Comparison of ENCODE assay signal across 21 cellular contexts in the genomic region with DNA sequence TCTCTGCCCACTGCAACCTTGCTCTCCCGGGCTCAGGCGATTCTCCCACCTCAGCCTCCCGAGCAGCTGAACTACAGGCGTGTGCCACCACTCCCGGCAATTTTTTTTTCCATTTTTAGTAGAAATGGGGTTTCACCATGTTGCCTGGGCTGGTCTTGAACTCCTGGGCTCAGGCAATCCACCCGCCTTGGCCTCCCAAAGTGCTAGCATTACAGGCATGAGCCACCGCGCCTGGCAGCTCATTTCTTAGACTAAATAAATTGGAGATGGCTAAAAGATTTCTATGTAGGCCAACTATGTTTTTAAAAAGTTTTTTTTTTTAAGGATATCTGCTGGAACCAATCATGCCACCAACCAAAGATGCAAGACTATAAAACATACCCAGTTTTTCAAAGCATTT.
"Had no signal": no experiment of that assay in that cellular context is flagged by ENCODE, and none has a peak within 500 bp of the region (broad histone marks: within the 10 kb centered on the region; RNA-seq: fewer than 3 reads in every experiment).

No MANE protein-coding gene starts in this region.

- ATAC-seq: effector memory CD8-positive, alpha-beta T cell; esophagus mucosa; foreskin keratinocyte; gastrocnemius medialis; gastroesophageal sphincter; heart left ventricle; heart right ventricle had no signal

- DNase-seq: colonic mucosa; cortex of kidney; dermis blood vessel endothelial cell; dorsolateral prefrontal cortex; effector CD4-positive, alpha-beta T cell; effector CD8-positive, alpha-beta T cell; effector memory CD4-positive, alpha-beta T cell; effector memory CD8-positive, alpha-beta T cell; endodermal cell; erythroblast; esophagus squamous epithelium; foreskin fibroblast; foreskin keratinocyte; foreskin melanocyte; gastrocnemius medialis; glutamatergic neuron; head of caudate nucleus; heart left ventricle; heart right ventricle had no signal
